Comparison of ENCODE assay signal across 8 cellular contexts in the genomic region with DNA sequence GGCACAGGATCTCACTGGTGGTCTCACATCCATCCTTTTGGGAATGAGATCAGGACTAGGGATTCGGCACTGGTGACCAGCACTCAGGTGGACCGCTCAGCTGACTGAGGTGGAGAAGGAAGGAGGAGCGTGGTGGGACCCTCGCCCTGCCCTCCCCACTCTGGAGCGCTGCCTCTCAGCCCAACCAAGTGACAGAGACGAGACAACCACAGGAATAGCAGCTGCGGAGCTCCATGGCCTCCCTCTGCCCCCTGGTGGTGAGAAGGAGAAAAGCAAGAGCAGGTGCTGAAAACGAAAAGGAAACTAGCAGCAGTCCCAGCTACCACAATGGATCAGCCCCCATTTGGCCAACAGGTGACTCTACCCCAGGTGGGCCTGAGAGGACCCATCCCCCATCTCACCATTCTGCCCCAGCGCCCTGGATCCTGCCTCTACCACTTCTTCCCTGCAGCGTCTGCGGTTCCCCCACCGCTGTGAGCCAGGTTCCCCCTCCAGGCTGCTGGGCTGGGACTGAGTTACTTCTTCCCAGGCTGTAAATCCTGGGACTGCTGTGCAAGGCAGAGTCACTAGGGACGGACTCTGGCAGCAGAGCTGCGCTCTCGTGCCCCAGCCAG. TPM values are rescaled to one million over a fixed set of nuclear protein-coding genes. Genes with fewer than 3 reads are reported as not detected.
DNase-seq lines count a peak whose midpoint lies in the region; ATAC-seq, FAIRE-seq and TF ChIP-seq lines count a peak whose summit lies in the region.
"Not testable (repeated sequence)": the region's sequence is repeated elsewhere in the genome, so short reads cannot be mapped to it uniquely, and the experiment has no call there.

A gene with protein sequence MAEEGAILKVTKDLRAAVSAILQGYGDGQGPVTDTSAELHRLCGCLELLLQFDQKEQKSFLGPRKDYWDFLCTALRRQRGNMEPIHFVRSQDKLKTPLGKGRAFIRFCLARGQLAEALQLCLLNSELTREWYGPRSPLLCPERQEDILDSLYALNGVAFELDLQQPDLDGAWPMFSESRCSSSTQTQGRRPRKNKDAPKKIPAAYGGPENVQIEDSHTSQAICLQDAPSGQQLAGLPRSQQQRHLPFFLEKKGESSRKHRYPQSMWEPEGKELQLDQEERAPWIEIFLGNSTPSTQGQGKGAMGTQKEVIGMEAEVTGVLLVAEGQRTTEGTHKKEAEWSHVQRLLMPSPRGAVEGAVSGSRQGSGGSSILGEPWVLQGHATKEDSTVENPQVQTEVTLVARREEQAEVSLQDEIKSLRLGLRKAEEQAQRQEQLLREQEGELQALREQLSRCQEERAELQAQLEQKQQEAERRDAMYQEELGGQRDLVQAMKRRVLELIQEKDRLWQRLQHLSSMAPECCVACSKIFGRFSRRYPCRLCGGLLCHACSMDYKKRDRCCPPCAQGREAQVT (plus strand): TSS at position 533 of the 614 bp plus-strand sequence. CDS start 1,353 bp downstream, outside the sequence.

- intact Hi-C loops in kidney (cut with DNase I) = not testable (repeated sequence)

- H3K36me3 ChIP-seq in kidney (ENCODE audit: control insufficient read depth in 1 of 2, insufficient read depth in 2 of 2, low read length in 2 of 2) = not testable (repeated sequence)

- ATAC-seq in GM19043 (IDR thresholded peaks at IDR 0.05; ENCODE audit: low read depth, unreplicated experiment) (peak; percentile 85), HG03342 (IDR thresholded peaks at IDR 0.05; ENCODE audit: unreplicated experiment) (peak; percentile 84)
- ATAC-seq in central memory CD8-positive, alpha-beta T cell (replicated peaks; ENCODE audit: extremely low read depth, poor library complexity, severe bottlenecking) = peak; percentile 77

- H3K9ac ChIP-seq in kidney (ENCODE audit: low read length in 2 of 2) = not testable (repeated sequence)

- not testable (repeated sequence) for H3K4me1 Mint-ChIP-seq in central memory CD8-positive, alpha-beta T cell

- peak within 1 kb of the TSS; percentile 51 to 52 for H3K4me3 ChIP-seq in kidney (ENCODE audit: low read length in 2 of 2)

- DNase-seq in AG09319 (ENCODE audit: extremely low read depth, low read depth) (peak; percentile 24), NCI-H345 (lab: John Stamatoyannopoulos, UW) (peak; percentile 83)
- DNase-seq in activated CD4-positive, CD25-positive, alpha-beta regulatory T cell treated with anti-CD3 and anti-CD28 coated beads, Interleukin-2, amount 50 U/mL, for 16 hours (ENCODE audit: low read depth, low spot score) = peak; percentile 39
- peak; percentile 38 to 61 for DNase-seq in central memory CD8-positive, alpha-beta T cell (ENCODE audit: low spot score in 2 of 2)
- not testable (repeated sequence) for DNase-seq in kidney
- peak; percentile 29 to 32 for DNase-seq in stimulated activated CD4-positive, alpha-beta T cell treated with anti-CD3 and anti-CD28 coated beads, Interleukin-15, amount 100 ng/mL, for 1 hour (ENCODE audit: low read depth in 1 of 2, low spot score in 1 of 2)

- not testable (repeated sequence) for FAIRE-seq in kidney (lab: Jason Lieb, UNC)

- H3K4me3 Mint-ChIP-seq in central memory CD8-positive, alpha-beta T cell = peak within 1 kb of the TSS; percentile 73

- TF ChIP-seq CTCF in AG09319 (IDR thresholded peaks at IDR 0.05; ENCODE audit: low read depth, low read length) (peak; percentile 65), kidney (IDR thresholded peaks at IDR 0.05; ENCODE audit: borderline replicate concordance, extremely low read depth, insufficient read depth) (peak; percentile 82)

- not testable (repeated sequence) for H3K9me3 ChIP-seq in kidney (ENCODE audit: control insufficient read depth in 1 of 2, low read length in 2 of 2)

- peak within 1 kb of the TSS; percentile 88 for H3K27ac Mint-ChIP-seq in central memory CD8-positive, alpha-beta T cell (ENCODE audit: low read depth)

- H3K9me3 Mint-ChIP-seq in central memory CD8-positive, alpha-beta T cell = not testable (repeated sequence)

- H3K27ac ChIP-seq in kidney (ENCODE audit: low read depth in 2 of 2, low read length in 2 of 2) = not testable (repeated sequence)

- peaks cover 58% of the 10 kb centered on the region for H3K27me3 Mint-ChIP-seq in central memory CD8-positive, alpha-beta T cell

- not testable (repeated sequence) for H3K4me1 ChIP-seq in kidney (ENCODE audit: control insufficient read depth in 1 of 2, insufficient read depth in 1 of 2, low read depth in 1 of 2, low read length in 2 of 2)

- H3K36me3 Mint-ChIP-seq in central memory CD8-positive, alpha-beta T cell (ENCODE audit: insufficient read depth) = not testable (repeated sequence)

RNA-seq across cellular contexts. Expression of the gene that starts here (rescaled TPM):
- 0.69 TPM for total RNA-seq in kidney
- polyA plus RNA-seq in kidney (ENCODE audit: insufficient read depth, low read depth, low replicate concordance) = not detected
